ENCODE assay signal across 26 cellular contexts in genomic region chr3:6723205-6723604, GRCh38.
"Had no signal": no experiment of that assay in that cellular context is flagged by ENCODE, and none has a peak within 500 bp of the region (broad histone marks: within the 10 kb centered on the region; RNA-seq: fewer than 3 reads in every experiment).

No MANE protein-coding gene starts in this region.

- ATAC-seq: stimulated activated effector memory CD8-positive, alpha-beta T cell treated with anti-CD3 and anti-CD28 coated beads, Interleukin-12 subunit alpha, Interleukin-12 subunit beta, amount 100 ng/mL, for 72 hours; stimulated activated memory B cell treated with anti-CD40 and anti-IgM and Interleukin-4, amounts not matched to agents 10 μg/mL and 1 μg/mL and 100 μg/mL, for 72 hours; stimulated activated naive B cell treated with anti-CD40 and anti-IgM and Interleukin-4, amounts not matched to agents 10 μg/mL and 1 μg/mL and 100 μg/mL, for 72 hours; stimulated activated naive CD8-positive, alpha-beta T cell treated with anti-CD3 and anti-CD28 coated beads, Interleukin-15, amount 100 ng/mL, for 72 hours; stimulated activated naive CD8-positive, alpha-beta T cell treated with anti-CD3 and anti-CD28 coated beads, Interleukin-15, Interleukin-2, amounts not matched to agents 100 U/mL and 50 U/mL, for 24 hours; upper lobe of right lung had no signal

- H3K36me3 ChIP-seq: stomach, suprapubic skin, thoracic aorta, thyroid gland, tibial artery, tibial nerve, transverse colon, upper lobe of left lung, upper lobe of right lung, uterus, vagina had no signal

- DNase-seq: stimulated activated CD4-positive, alpha-beta T cell treated with anti-CD3 and anti-CD28 coated beads, Interleukin-2, amount 100 ng/mL, for 48 hours; stimulated activated CD4-positive, alpha-beta T cell treated with anti-CD3 and anti-CD28 coated beads, Interleukin-4, amount 100 ng/mL, for 1 hour; stimulated activated CD4-positive, alpha-beta T cell treated with anti-CD3 and anti-CD28 coated beads, Interleukin-4, amount 100 ng/mL, for 24 hours; stimulated activated CD4-positive, alpha-beta T cell treated with anti-CD3 and anti-CD28 coated beads, Interleukin-4, amount 100 ng/mL, for 4 hours; stimulated activated CD8-positive, alpha-beta memory T cell treated with anti-CD3 and anti-CD28 coated beads, Interleukin-4, amount 100 ng/mL, for 48 hours; stimulated activated naive B cell treated with anti-CD40 and anti-IgM and Interleukin-4, amounts not matched to agents 10 μg/mL and 1 μg/mL and 100 μg/mL, for 72 hours; stimulated activated naive CD4-positive, alpha-beta T cell; stimulated activated naive CD4-positive, alpha-beta T cell treated with Interleukin-2 at 50 U/mL for 16 hours; stimulated activated naive CD8-positive, alpha-beta T cell treated with anti-CD3 and anti-CD28 coated beads, Interleukin-15, amount 100 ng/mL, for 72 hours; stimulated activated naive CD8-positive, alpha-beta T cell treated with anti-CD3 and anti-CD28 coated beads, Interleukin-15, Interleukin-2, amounts not matched to agents 100 U/mL and 50 U/mL, for 24 hours; stomach; substantia nigra; testis; thyroid gland; tibial artery; transverse colon; trophoblast cell; upper lobe of left lung; upper lobe of right lung; uterus had no signal

- H3K4me3 ChIP-seq: stomach, suprapubic skin, testis, thoracic aorta, thyroid gland, tibial artery, tibial nerve, transverse colon, upper lobe of left lung, upper lobe of right lung, uterus, vagina had no signal

- H3K9me3 ChIP-seq: stomach, suprapubic skin, testis, thoracic aorta, thyroid gland, tibial artery, tibial nerve, transverse colon, upper lobe of left lung, upper lobe of right lung, uterus, vagina had no signal

- H3K4me1 ChIP-seq: stomach, suprapubic skin, testis, thyroid gland, tibial artery, tibial nerve, transverse colon, upper lobe of left lung, upper lobe of right lung, uterus, vagina had no signal
